ENCODE assay signal across 1 cellular context in genomic region chr2:237598468-237599208, GRCh38.
TF ChIP-seq lines count a peak whose summit lies in the region.

No MANE protein-coding gene starts in this region.

TF ChIP-seq in HepG2, 621 proteins besides CTCF, POLR2A, EP300 and RAD21 (continued from another document):
- TF ChIP-seq, protein P1, sequence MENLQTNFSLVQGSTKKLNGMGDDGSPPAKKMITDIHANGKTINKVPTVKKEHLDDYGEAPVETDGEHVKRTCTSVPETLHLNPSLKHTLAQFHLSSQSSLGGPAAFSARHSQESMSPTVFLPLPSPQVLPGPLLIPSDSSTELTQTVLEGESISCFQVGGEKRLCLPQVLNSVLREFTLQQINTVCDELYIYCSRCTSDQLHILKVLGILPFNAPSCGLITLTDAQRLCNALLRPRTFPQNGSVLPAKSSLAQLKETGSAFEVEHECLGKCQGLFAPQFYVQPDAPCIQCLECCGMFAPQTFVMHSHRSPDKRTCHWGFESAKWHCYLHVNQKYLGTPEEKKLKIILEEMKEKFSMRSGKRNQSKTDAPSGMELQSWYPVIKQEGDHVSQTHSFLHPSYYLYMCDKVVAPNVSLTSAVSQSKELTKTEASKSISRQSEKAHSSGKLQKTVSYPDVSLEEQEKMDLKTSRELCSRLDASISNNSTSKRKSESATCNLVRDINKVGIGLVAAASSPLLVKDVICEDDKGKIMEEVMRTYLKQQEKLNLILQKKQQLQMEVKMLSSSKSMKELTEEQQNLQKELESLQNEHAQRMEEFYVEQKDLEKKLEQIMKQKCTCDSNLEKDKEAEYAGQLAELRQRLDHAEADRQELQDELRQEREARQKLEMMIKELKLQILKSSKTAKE (CRISPR knock-in tag; IDR thresholded peaks at IDR 0.05; ENCODE audit: borderline replicate concordance), result no peak
- TF ChIP-seq FOXA1 (IDR thresholded peaks at IDR 0.05) (no peak), FOXA1 (CRISPR knock-in tag; IDR thresholded peaks at IDR 0.05) (peak; percentile 37; the same call in 1 of the 2 replicates), MEF2D (CRISPR knock-in tag; IDR thresholded peaks at IDR 0.05) (0 out of 2 replicates have a peak, but pooled peaks have one; percentile 15), ELF1 (CRISPR knock-in tag; IDR thresholded peaks at IDR 0.05) (no peak), ZNF30 (CRISPR knock-in tag; IDR thresholded peaks at IDR 0.05) (no peak), MED1 (CRISPR knock-in tag; IDR thresholded peaks at IDR 0.05) (0 out of 2 replicates have a peak, but pooled peaks have one; percentile 28), NFIB (CRISPR knock-in tag; IDR thresholded peaks at IDR 0.05; ENCODE audit: borderline replicate concordance) (no peak), MAZ (IDR thresholded peaks at IDR 0.05; ENCODE audit: borderline replicate concordance, low read depth, low read length) (no peak), MAZ (CRISPR knock-in tag; IDR thresholded peaks at IDR 0.05; ENCODE audit: low read depth) (0 out of 2 replicates have a peak, but pooled peaks have one; percentile 24), XBP1 (CRISPR knock-in tag; IDR thresholded peaks at IDR 0.05) (no peak), CENPT (CRISPR knock-in tag; IDR thresholded peaks at IDR 0.05; ENCODE audit: low read depth) (no peak), FOXP4 (CRISPR knock-in tag; IDR thresholded peaks at IDR 0.05) (peak; percentile 33; the same call in 1 of the 2 replicates), NRL (CRISPR knock-in tag; IDR thresholded peaks at IDR 0.05; ENCODE audit: borderline replicate concordance) (no peak), TGIF2 (CRISPR knock-in tag; IDR thresholded peaks at IDR 0.05) (no peak), BRD4 (CRISPR knock-in tag; IDR thresholded peaks at IDR 0.05) (no peak), RNF2 (conservative IDR thresholded peaks at IDR 0.05; ENCODE audit: low read depth) (no peak), ZBTB38 (CRISPR knock-in tag; IDR thresholded peaks at IDR 0.05) (peak; percentile 75)
- TF ChIP-seq, protein P2, sequence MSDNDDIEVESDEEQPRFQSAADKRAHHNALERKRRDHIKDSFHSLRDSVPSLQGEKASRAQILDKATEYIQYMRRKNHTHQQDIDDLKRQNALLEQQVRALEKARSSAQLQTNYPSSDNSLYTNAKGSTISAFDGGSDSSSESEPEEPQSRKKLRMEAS (IDR thresholded peaks at IDR 0.05), result 0 out of 2 replicates have a peak, but pooled peaks have one; percentile 41
- TF ChIP-seq, protein P3, sequence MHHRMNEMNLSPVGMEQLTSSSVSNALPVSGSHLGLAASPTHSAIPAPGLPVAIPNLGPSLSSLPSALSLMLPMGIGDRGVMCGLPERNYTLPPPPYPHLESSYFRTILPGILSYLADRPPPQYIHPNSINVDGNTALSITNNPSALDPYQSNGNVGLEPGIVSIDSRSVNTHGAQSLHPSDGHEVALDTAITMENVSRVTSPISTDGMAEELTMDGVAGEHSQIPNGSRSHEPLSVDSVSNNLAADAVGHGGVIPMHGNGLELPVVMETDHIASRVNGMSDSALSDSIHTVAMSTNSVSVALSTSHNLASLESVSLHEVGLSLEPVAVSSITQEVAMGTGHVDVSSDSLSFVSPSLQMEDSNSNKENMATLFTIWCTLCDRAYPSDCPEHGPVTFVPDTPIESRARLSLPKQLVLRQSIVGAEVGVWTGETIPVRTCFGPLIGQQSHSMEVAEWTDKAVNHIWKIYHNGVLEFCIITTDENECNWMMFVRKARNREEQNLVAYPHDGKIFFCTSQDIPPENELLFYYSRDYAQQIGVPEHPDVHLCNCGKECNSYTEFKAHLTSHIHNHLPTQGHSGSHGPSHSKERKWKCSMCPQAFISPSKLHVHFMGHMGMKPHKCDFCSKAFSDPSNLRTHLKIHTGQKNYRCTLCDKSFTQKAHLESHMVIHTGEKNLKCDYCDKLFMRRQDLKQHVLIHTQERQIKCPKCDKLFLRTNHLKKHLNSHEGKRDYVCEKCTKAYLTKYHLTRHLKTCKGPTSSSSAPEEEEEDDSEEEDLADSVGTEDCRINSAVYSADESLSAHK (CRISPR knock-in tag; IDR thresholded peaks at IDR 0.05; ENCODE audit: borderline replicate concordance), result no peak
- TF ChIP-seq, protein P4, sequence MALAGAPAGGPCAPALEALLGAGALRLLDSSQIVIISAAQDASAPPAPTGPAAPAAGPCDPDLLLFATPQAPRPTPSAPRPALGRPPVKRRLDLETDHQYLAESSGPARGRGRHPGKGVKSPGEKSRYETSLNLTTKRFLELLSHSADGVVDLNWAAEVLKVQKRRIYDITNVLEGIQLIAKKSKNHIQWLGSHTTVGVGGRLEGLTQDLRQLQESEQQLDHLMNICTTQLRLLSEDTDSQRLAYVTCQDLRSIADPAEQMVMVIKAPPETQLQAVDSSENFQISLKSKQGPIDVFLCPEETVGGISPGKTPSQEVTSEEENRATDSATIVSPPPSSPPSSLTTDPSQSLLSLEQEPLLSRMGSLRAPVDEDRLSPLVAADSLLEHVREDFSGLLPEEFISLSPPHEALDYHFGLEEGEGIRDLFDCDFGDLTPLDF (CRISPR knock-in tag; IDR thresholded peaks at IDR 0.05), result no peak
